ENCODE assay signal across 11 cellular contexts in the genomic region with DNA sequence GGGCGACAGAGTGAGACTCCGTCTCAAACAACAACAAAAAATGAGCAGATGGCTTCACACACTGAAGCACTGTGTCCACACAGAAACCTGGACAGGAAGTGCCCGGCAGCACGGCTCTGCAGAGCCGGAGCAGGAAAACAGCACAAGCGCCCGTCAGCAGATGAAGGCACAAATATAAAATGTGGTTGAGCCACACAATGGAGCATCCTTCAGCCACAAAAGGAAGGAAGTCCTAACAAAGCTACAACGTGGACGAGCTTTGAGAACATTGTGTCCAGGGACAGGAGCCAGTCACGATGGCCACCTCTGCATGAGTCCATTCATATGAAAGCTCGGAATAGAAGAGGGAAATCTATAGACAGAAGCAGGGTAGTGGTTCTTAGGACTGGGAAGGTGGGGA. TPM values are rescaled to one million over a fixed set of nuclear protein-coding genes. Genes with fewer than 3 reads are reported as not detected.
DNase-seq lines count a peak whose midpoint lies in the region; ATAC-seq, FAIRE-seq and TF ChIP-seq lines count a peak whose summit lies in the region.
"Had no signal": no experiment of that assay in that cellular context is flagged by ENCODE, and none has a peak within 500 bp of the region (broad histone marks: within the 10 kb centered on the region; RNA-seq: fewer than 3 reads in every experiment).

No MANE protein-coding gene starts in this region.

- FAIRE-seq in frontal cortex (lab: Jason Lieb, UNC): no peak

- POLR2A ChIA-PET in RWPE1 (lab: Yijun Ruan, JAX; ENCODE audit: low non-redundant PET): no interaction called here

- no peak for ATAC-seq in GM19397 (IDR thresholded peaks at IDR 0.05; ENCODE audit: unreplicated experiment)

- CTCF ChIA-PET in RWPE1 (lab: Yijun Ruan, JAX): interaction anchor here (0.6 kb wide), 1 partner anchor 787 kb away, joined by 3 read pairs; no protein-coding TSS in a partner anchor

- peak; percentile 79 for DNase-seq in DMS53 treated with DMSO at 0.1 percent for 48 hours (lab: John Stamatoyannopoulos, UW; ENCODE audit: unreplicated experiment)
- DNase-seq in RWPE1 (ENCODE audit: low spot score): no peak
- peak in 24 of 42 donors; percentile 30 to 73 (median 53) for DNase-seq in head of caudate nucleus
- DNase-seq in posterior vena cava (ENCODE audit: low spot score): peak; percentile 81
- DNase-seq in mesenteric fat pad (ENCODE audit: low spot score): no peak
- no peak for DNase-seq in frontal cortex (ENCODE audit: low spot score in 2 of 2)
- DNase-seq in cerebellar nuclear complex (lab: John Stamatoyannopoulos, UW): no peak
- DNase-seq: activated T-cell treated with anti-CD3 and anti-CD28 coated beads, Interleukin-2, amount 50 U/mL, for 4 hours; T-helper 1 cell had no signal

- no peak for TF ChIP-seq CTCF in RWPE1 (conservative IDR thresholded peaks at IDR 0.05; ENCODE audit: low read depth)

- intact Hi-C loops in head of caudate nucleus (cut with DNase I) (no loop called here), posterior vena cava (cut with DNase I) (loop anchor here in 1 of 2 donors (5.0 kb wide), 1 partner anchor 603 kb away; no protein-coding TSS in a partner anchor)

- H3K27ac ChIP-seq in RWPE1: peak overlapping the region; percentile 78

RNA-seq across cellular contexts. Expression of a gene that starts 15.7 kb away (rescaled TPM):
- total RNA-seq in posterior vena cava (10 to 100 TPM; 26.7 to 31.4 TPM), mesenteric fat pad (52.7 TPM), frontal cortex (1.6 TPM)

RNA-seq across cellular contexts. Expression of a gene that starts 18.2 kb away (rescaled TPM):
- total RNA-seq in posterior vena cava (not detected), mesenteric fat pad (not detected), frontal cortex (not detected)
- total RNA-seq: activated T-cell treated with anti-CD3 and anti-CD28 coated beads, Interleukin-2, amount 50 U/mL, for 4 hours; pulmonary artery endothelial cell had no signal

RNA-seq across cellular contexts. Expression of a gene that starts 32.6 kb away (rescaled TPM):
- total RNA-seq in posterior vena cava: 10 to 100 TPM; 17.2 to 17.9 TPM
- total RNA-seq in mesenteric fat pad: 20.4 TPM
- total RNA-seq in frontal cortex: 37.5 TPM

RNA-seq across cellular contexts. Expression of a gene that starts 51.9 kb away (rescaled TPM):
- total RNA-seq in posterior vena cava: 10 to 100 TPM; 16.3 to 24.5 TPM
- total RNA-seq in mesenteric fat pad: 55.6 TPM
- total RNA-seq in frontal cortex: 3.3 TPM
- total RNA-seq: activated T-cell treated with anti-CD3 and anti-CD28 coated beads, Interleukin-2, amount 50 U/mL, for 4 hours had no signal

RNA-seq across cellular contexts. Expression of a gene that starts 54.3 kb away (rescaled TPM):
- 1 to 10 TPM; 1.6 to 4.7 TPM for total RNA-seq in posterior vena cava
- 5.4 TPM for total RNA-seq in mesenteric fat pad
- 2.4 TPM for total RNA-seq in frontal cortex
- total RNA-seq: activated T-cell treated with anti-CD3 and anti-CD28 coated beads, Interleukin-2, amount 50 U/mL, for 4 hours had no signal

Comparison
In these comparisons a context has a peak if more than half of its experiments do, and no peak if none do; other contexts are left out.
1. DNase-seq: peak in DMS53 treated with DMSO at 0.1 percent for 48 hours (single experiment), head of caudate nucleus (24 of 42) and posterior vena cava (single experiment); none in RWPE1 (single experiment), mesenteric fat pad (single experiment), frontal cortex (0 of 2) and cerebellar nuclear complex (0 of 2).
2. RNA of a gene that starts 15.7 kb away (total RNA-seq): 52.7 TPM in mesenteric fat pad (single experiment) and 26.7 to 31.4 TPM in posterior vena cava; 1.6 TPM in frontal cortex (single experiment); every median in the first group is over 10 times any median in the second.